Comparison of ENCODE assay signal across 19 cellular contexts in genomic region chr9:129666575-129666974, GRCh38. TPM values are rescaled to one million over a fixed set of nuclear protein-coding genes. Genes with fewer than 3 reads are reported as not detected.
DNase-seq lines count a peak whose midpoint lies in the region; ATAC-seq and TF ChIP-seq lines count a peak whose summit lies in the region.
"Had no signal": no experiment of that assay in that cellular context is flagged by ENCODE, and none has a peak within 500 bp of the region (broad histone marks: within the 10 kb centered on the region; RNA-seq: fewer than 3 reads in every experiment).

No MANE protein-coding gene starts in this region.

- H3K27me3 ChIP-seq in AG04450 (ENCODE audit: control insufficient read depth, insufficient read depth, low read length) (no peaks in the 10 kb centered on the region), HUES64 (ENCODE audit: insufficient read depth, low read length) (peaks cover 45% of the 10 kb centered on the region), fibroblast of lung (ENCODE audit: control insufficient read depth, insufficient read depth, low read length) (no peaks in the 10 kb centered on the region), psoas muscle (ENCODE audit: insufficient read depth in 3 of 3, low read length in 2 of 3) (peaks cover 0 to 63% (median 20%) of the 10 kb centered on the region in 3 donors)

- no peak overlapping the region for H3K4me2 ChIP-seq in fibroblast of lung (ENCODE audit: extremely low read depth, insufficient read depth, low read length)

- intact Hi-C loops in psoas muscle (cut with DNase I), result no loop called here

- POLR2A ChIA-PET in AG04450 (lab: Yijun Ruan, JAX), result interaction anchor here (0.6 to 0.7 kb wide), 2 partner anchors 16 to 31 kb away, joined by 3 read pairs; no protein-coding TSS in a partner anchor

- TF ChIP-seq CTCF in AG04450 (IDR thresholded peaks at IDR 0.05; ENCODE audit: low read depth, low read length) (no peak), fibroblast of lung (conservative IDR thresholded peaks at IDR 0.05 in 1 of 2, IDR thresholded peaks at IDR 0.05 in 1 of 2; ENCODE audit: low read depth in 1 of 2, low read length in 2 of 2) (no peak), psoas muscle (IDR thresholded peaks at IDR 0.05) (no peak)

- H3K4me3 Mint-ChIP-seq in activated T-helper 17 cell treated with anti-CD3 and anti-CD28 coated beads, Interleukin-2, amount 50 U/mL, for 72 hours, result no peak overlapping the region
- H3K4me3 Mint-ChIP-seq: natural killer cell treated with Interleukin-12 subunit alpha and Interleukin-12 subunit beta and Interleukin-15 and Interleukin-18, amount 100 ng/mL, for 72 hours had no signal

- no peak overlapping the region for H2AFZ ChIP-seq in fibroblast of lung (ENCODE audit: low read length)

- WGBS in HUES64, result 35% methylated on average over 13 of the region's 13 CpGs
- WGBS in psoas muscle, 3 donors, result 19 to 32% (median 22%) methylated on average over 11 to 13 of the region's 13 CpGs

- H3K4me1 Mint-ChIP-seq in activated T-helper 17 cell treated with anti-CD3 and anti-CD28 coated beads, Interleukin-2, amount 50 U/mL, for 72 hours, result no peaks in the 10 kb centered on the region

- no peaks in the 10 kb centered on the region for H3K79me2 ChIP-seq in fibroblast of lung (ENCODE audit: control insufficient read depth, insufficient read depth, low read length)

- H3K27me3 Mint-ChIP-seq in activated T-helper 17 cell treated with anti-CD3 and anti-CD28 coated beads, Interleukin-2, amount 50 U/mL, for 72 hours, result peaks cover 7% of the 10 kb centered on the region

- H3K36me3 ChIP-seq in HUES64 (ENCODE audit: insufficient read depth, low read length) (no peaks in the 10 kb centered on the region), fibroblast of lung (ENCODE audit: control insufficient read depth, insufficient read depth, low read length) (no peaks in the 10 kb centered on the region), psoas muscle (ENCODE audit: insufficient read depth in 1 of 2, low read depth in 1 of 2) (no peaks in the 10 kb centered on the region)
- H3K36me3 ChIP-seq: uterus had no signal

- no peak for DNase-seq in AG04450 (ENCODE audit: low read depth, low spot score)
- DNase-seq in fibroblast of lung (ENCODE audit: low read depth in 2 of 2), result no peak
- DNase-seq in psoas muscle, result no peak
- DNase-seq in caudate nucleus (lab: John Stamatoyannopoulos, UW), result no peak
- no peak for DNase-seq in GM19240 (ENCODE audit: insufficient read length, low spot score)
- DNase-seq in cerebellar nuclear complex (lab: John Stamatoyannopoulos, UW), result no peak
- DNase-seq: activated CD8-positive, alpha-beta memory T cell treated with anti-CD3 and anti-CD28 coated beads, Interleukin-2, amount 50 U/mL, for 4 hours; dermis blood vessel endothelial cell; foreskin keratinocyte; kidney glomerular epithelial cell; NCI-H2029; NCI-H82; uterus had no signal

- no peaks in the 10 kb centered on the region for H3K9me3 Mint-ChIP-seq in activated T-helper 17 cell treated with anti-CD3 and anti-CD28 coated beads, Interleukin-2, amount 50 U/mL, for 72 hours
- H3K9me3 Mint-ChIP-seq: natural killer cell treated with Interleukin-12 subunit alpha and Interleukin-12 subunit beta and Interleukin-15 and Interleukin-18, amount 100 ng/mL, for 72 hours had no signal

- CTCF ChIA-PET in AG04450 (lab: Charles Lee), result interaction anchor here (0.9 to 1.1 kb wide), 2 partner anchors 59 to 60 kb away, joined by 3 to 6 read pairs; no protein-coding TSS in a partner anchor

- ATAC-seq in psoas muscle, result no peak
- ATAC-seq in activated T-helper 17 cell treated with anti-CD3 and anti-CD28 coated beads, Interleukin-2, amount 50 U/mL, for 72 hours (replicated peaks), result no peak

- H3K4me3 ChIP-seq in AG04450 (ENCODE audit: low read depth, low read length) (peak overlapping the region; percentile 75), HUES64 (ENCODE audit: low read length) (peak overlapping the region; percentile 57), fibroblast of lung (replicated peaks in 1 of 4; ENCODE audit: control extremely low read depth in 1 of 4, insufficient read depth in 1 of 4, low read depth in 3 of 4, low read length in 4 of 4) (peak overlapping the region in 2 of 4 experiments; percentile 23 to 64), psoas muscle (peak overlapping the region; percentile 32)

- no peaks in the 10 kb centered on the region for H4K20me1 ChIP-seq in fibroblast of lung (ENCODE audit: control insufficient read depth, extremely low read depth, insufficient read depth, low read length)

- H3K9ac ChIP-seq in HUES64 (ENCODE audit: low read depth, low read length) (no peak overlapping the region), fibroblast of lung (ENCODE audit: insufficient read depth, low read length) (peak overlapping the region; percentile 46)

- H3K27ac ChIP-seq in AG04450 (ENCODE audit: low read depth, low read length), result no peak overlapping the region
- H3K27ac ChIP-seq in HUES64 (ENCODE audit: low read depth, low read length), result no peak overlapping the region
- no peak overlapping the region for H3K27ac ChIP-seq in fibroblast of lung (ENCODE audit: insufficient read depth, low read length)
- H3K27ac ChIP-seq in psoas muscle, result no peak overlapping the region
- no peak overlapping the region for H3K27ac ChIP-seq in caudate nucleus (ENCODE audit: low read depth, low read length)
- H3K27ac ChIP-seq: C4-2B, foreskin keratinocyte, uterus, VCaP had no signal

- H3K27ac Mint-ChIP-seq in activated T-helper 17 cell treated with anti-CD3 and anti-CD28 coated beads, Interleukin-2, amount 50 U/mL, for 72 hours, result no peak overlapping the region
- H3K27ac Mint-ChIP-seq: natural killer cell treated with Interleukin-12 subunit alpha and Interleukin-12 subunit beta and Interleukin-15 and Interleukin-18, amount 100 ng/mL, for 72 hours had no signal

- H3K9me3 ChIP-seq in AG04450 (ENCODE audit: control insufficient read depth, insufficient read depth, low read length), result no peaks in the 10 kb centered on the region; the same call in 1 of the 2 replicates
- H3K9me3 ChIP-seq in HUES64 (ENCODE audit: insufficient read depth, low read depth, low read length), result no peaks in the 10 kb centered on the region
- H3K9me3 ChIP-seq in fibroblast of lung (ENCODE audit: control insufficient read depth, insufficient read depth, low read depth, low read length), result no peaks in the 10 kb centered on the region
- H3K9me3 ChIP-seq in psoas muscle, result no peaks in the 10 kb centered on the region
- H3K9me3 ChIP-seq: uterus had no signal

- H3K36me3 Mint-ChIP-seq in activated T-helper 17 cell treated with anti-CD3 and anti-CD28 coated beads, Interleukin-2, amount 50 U/mL, for 72 hours (ENCODE audit: low read depth), result no peaks in the 10 kb centered on the region
- H3K36me3 Mint-ChIP-seq: natural killer cell treated with Interleukin-12 subunit alpha and Interleukin-12 subunit beta and Interleukin-15 and Interleukin-18, amount 100 ng/mL, for 72 hours had no signal

- no peaks in the 10 kb centered on the region for H3K4me1 ChIP-seq in HUES64 (ENCODE audit: insufficient read depth, low read length)
- H3K4me1 ChIP-seq in fibroblast of lung (ENCODE audit: control insufficient read depth, extremely low read depth, insufficient read depth, low read length), result no peaks in the 10 kb centered on the region
- no peaks in the 10 kb centered on the region for H3K4me1 ChIP-seq in psoas muscle
- H3K4me1 ChIP-seq: foreskin keratinocyte, uterus had no signal

RNA-seq across cellular contexts. Expression of gene PRRX2, which starts 1.1 kb away (rescaled TPM):
- polyA plus RNA-seq in AG04450 (2011; rRNA removed) (8.3 and 15.0 TPM in 2 replicates), fibroblast of lung (3.4 and 4.4 TPM in 2 replicates), psoas muscle (under 1 TPM; 0.03 to 0.52 (median 0.34) TPM)
- 4.0 and 4.2 TPM in 2 replicates for polyA minus RNA-seq in AG04450 (2011; rRNA and poly(A)+ RNA removed)
- 5.0 TPM for polyA plus RNA-seq in HUES64 (2013, experiment 1 of 2)
- polyA plus RNA-seq in HUES64 (2013, experiment 2 of 2), result 6.7 TPM
- total RNA-seq in fibroblast of lung (4.6 and 11.7 TPM in 2 replicates), psoas muscle (1 to 10 TPM in 1 of 4 donors, under 1 TPM in 3; 0.27 to 1.1 (median 0.50) TPM)
- 13.0 and 15.9 TPM in 2 replicates for polyA plus RNA-seq in fibroblast of lung (2012)
- 2.3 and 2.7 TPM in 2 replicates for polyA minus RNA-seq in fibroblast of lung (ENCODE audit: low replicate concordance)
- under 1 TPM in 1 of 2 donors, not detected in 1; 0.32 TPM for total RNA-seq in activated T-helper 17 cell treated with anti-CD3 and anti-CD28 coated beads, Interleukin-2, amount 50 U/mL, for 72 hours
- total RNA-seq: foreskin keratinocyte; natural killer cell treated with Interleukin-12 subunit alpha and Interleukin-12 subunit beta and Interleukin-15 and Interleukin-18, amount 100 ng/mL, for 72 hours had no signal

RNA-seq across cellular contexts. Expression of gene ASB6, which starts 24.6 kb away (rescaled TPM):
- polyA plus RNA-seq in AG04450 (2011; rRNA removed) (11.6 and 15.3 TPM in 2 replicates), fibroblast of lung (15.4 and 21.1 TPM in 2 replicates), psoas muscle (10 to 100 TPM in 2 of 3 donors, 1 to 10 TPM in 1; 8.0 to 20.2 (median 14.9) TPM)
- polyA minus RNA-seq in AG04450 (2011; rRNA and poly(A)+ RNA removed), result 9.4 and 14.0 TPM in 2 replicates
- 13.2 TPM for polyA plus RNA-seq in HUES64 (2013, experiment 1 of 2)
- polyA plus RNA-seq in HUES64 (2013, experiment 2 of 2), result 12.9 TPM
- total RNA-seq in fibroblast of lung (14.4 and 14.9 TPM in 2 replicates), psoas muscle (10 to 100 TPM in 1 of 4 donors, 1 to 10 TPM in 3; 6.3 to 11.9 (median 8.6) TPM)
- 15.8 and 22.9 TPM in 2 replicates for polyA plus RNA-seq in fibroblast of lung (2012)
- 19.8 and 21.4 TPM in 2 replicates for polyA minus RNA-seq in fibroblast of lung (ENCODE audit: low replicate concordance)
- total RNA-seq in activated T-helper 17 cell treated with anti-CD3 and anti-CD28 coated beads, Interleukin-2, amount 50 U/mL, for 72 hours, result 10 to 100 TPM; 12.3 to 26.4 TPM

RNA-seq across cellular contexts. Expression of gene NTMT1, which starts 40.6 kb away (rescaled TPM):
- polyA plus RNA-seq in AG04450 (2011; rRNA removed) (49.3 and 50.4 TPM in 2 replicates), fibroblast of lung (51.9 and 62.1 TPM in 2 replicates), psoas muscle (100 to 1,000 TPM in 2 of 3 donors, 10 to 100 TPM in 1; 92.9 to 178 (median 112) TPM)
- 25.3 and 30.8 TPM in 2 replicates for polyA minus RNA-seq in AG04450 (2011; rRNA and poly(A)+ RNA removed)
- polyA plus RNA-seq in HUES64 (2013, experiment 1 of 2), result 45.2 TPM
- polyA plus RNA-seq in HUES64 (2013, experiment 2 of 2), result 33.6 TPM
- total RNA-seq in fibroblast of lung (33.1 and 34.2 TPM in 2 replicates), psoas muscle (10 to 100 TPM; 67.5 to 98.2 (median 72.0) TPM)
- 64.3 and 83.1 TPM in 2 replicates for polyA plus RNA-seq in fibroblast of lung (2012)
- 33.0 and 46.7 TPM in 2 replicates for polyA minus RNA-seq in fibroblast of lung (ENCODE audit: low replicate concordance)
- 10 to 100 TPM; 27.2 to 61.1 TPM for total RNA-seq in activated T-helper 17 cell treated with anti-CD3 and anti-CD28 coated beads, Interleukin-2, amount 50 U/mL, for 72 hours

RNA-seq across cellular contexts. Expression of gene C9orf50, which starts 45.7 kb away (rescaled TPM):
- polyA plus RNA-seq in AG04450 (2011; rRNA removed) (0.26 and 0.30 TPM in 2 replicates), fibroblast of lung (0.14 and 0.16 TPM in 2 replicates), psoas muscle (not detected)
- not detected in 2 replicates for polyA minus RNA-seq in AG04450 (2011; rRNA and poly(A)+ RNA removed)
- not detected for polyA plus RNA-seq in HUES64 (2013, experiment 1 of 2)
- polyA plus RNA-seq in HUES64 (2013, experiment 2 of 2), result not detected
- total RNA-seq in fibroblast of lung (0.17 and 0.26 TPM in 2 replicates), psoas muscle (not detected)
- 0.12 TPM in 1 of 2 replicates, not detected in the other for polyA plus RNA-seq in fibroblast of lung (2012)
- not detected in 2 replicates for polyA minus RNA-seq in fibroblast of lung (ENCODE audit: low replicate concordance)
- not detected for total RNA-seq in activated T-helper 17 cell treated with anti-CD3 and anti-CD28 coated beads, Interleukin-2, amount 50 U/mL, for 72 hours
- total RNA-seq: Daoy; dermis blood vessel endothelial cell; foreskin keratinocyte; natural killer cell treated with Interleukin-12 subunit alpha and Interleukin-12 subunit beta and Interleukin-15 and Interleukin-18, amount 100 ng/mL, for 72 hours had no signal
- polyA plus RNA-seq: foreskin keratinocyte had no signal
